ENCODE assay signal across 9 cellular contexts in the genomic region with DNA sequence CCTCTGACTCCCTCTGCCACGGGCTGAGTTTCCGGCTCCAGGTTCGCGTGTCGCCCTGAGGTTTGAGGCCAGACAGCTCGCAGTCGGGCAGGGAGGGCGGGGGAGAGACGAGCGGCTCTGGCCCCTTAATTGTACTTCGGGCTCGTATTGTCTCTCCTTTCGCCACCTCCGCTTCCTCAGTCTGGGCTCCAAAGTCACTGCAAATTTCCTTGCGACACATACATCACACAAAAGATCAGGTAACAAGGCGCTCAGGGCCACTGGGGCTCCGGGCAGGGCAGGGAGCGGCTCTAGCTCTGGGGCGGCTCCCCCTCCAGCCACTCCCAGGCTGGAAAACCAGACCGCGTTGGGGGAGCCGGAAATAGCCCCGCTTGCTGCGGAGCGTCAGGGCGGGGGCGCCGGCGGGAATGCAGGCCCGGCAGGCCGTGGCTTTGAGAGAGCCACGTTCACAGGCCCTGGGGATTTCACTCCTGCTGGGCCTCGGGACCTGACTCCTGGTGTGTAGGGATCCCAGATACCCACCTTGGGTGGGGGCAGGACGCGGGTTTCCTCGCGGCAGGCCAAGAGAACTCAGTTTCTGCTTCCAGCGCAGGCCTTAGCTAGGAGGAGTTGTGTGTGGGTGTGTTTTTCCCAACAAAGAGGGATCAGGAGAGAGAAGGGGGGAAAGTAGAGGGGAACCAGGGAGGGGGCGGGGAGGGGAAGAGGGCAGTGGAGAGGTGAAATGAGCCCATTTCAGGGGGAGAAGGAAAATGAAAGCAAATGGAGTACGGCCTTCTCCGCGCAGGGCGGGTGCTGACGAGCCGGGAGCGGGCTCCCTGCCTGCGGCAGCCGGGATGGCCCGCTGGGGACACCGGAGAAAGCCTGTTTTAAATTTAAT. TPM values are rescaled to one million over a fixed set of nuclear protein-coding genes. Genes with fewer than 3 reads are reported as not detected.
DNase-seq lines count a peak whose midpoint lies in the region; ATAC-seq and TF ChIP-seq lines count a peak whose summit lies in the region.
"Had no signal": no experiment of that assay in that cellular context is flagged by ENCODE, and none has a peak within 500 bp of the region (broad histone marks: within the 10 kb centered on the region; RNA-seq: fewer than 3 reads in every experiment).

No MANE protein-coding gene starts in this region.

- H3K4me1 Mint-ChIP-seq in Calu3 (ENCODE audit: low read depth, unreplicated experiment) = peaks cover 32% of the 10 kb centered on the region

- H3F3A ChIP-seq in Loucy (ENCODE audit: low read depth) = no peaks in the 10 kb centered on the region

- H3K4me3 ChIP-seq in Loucy (ENCODE audit: low read length, poor library complexity, severe bottlenecking) (peak overlapping the region; percentile 82), adipocyte (ENCODE audit: low read length) (peak overlapping the region; percentile 94), tibial artery (peak overlapping the region; percentile 64 to 76)

- H3K36me3 ChIP-seq in Loucy (ENCODE audit: insufficient read depth, low read length) = no peaks in the 10 kb centered on the region
- H3K36me3 ChIP-seq in adipocyte (ENCODE audit: control insufficient read depth, insufficient read depth, low read length, severe bottlenecking) = no peaks in the 10 kb centered on the region
- no peaks in the 10 kb centered on the region for H3K36me3 ChIP-seq in tibial artery

- peaks cover 4% of the 10 kb centered on the region for H4K20me1 ChIP-seq in Loucy (ENCODE audit: insufficient read depth, low read length, poor library complexity, severe bottlenecking)

- H3K27me3 Mint-ChIP-seq in Calu3 (ENCODE audit: unreplicated experiment) = peaks cover 89% of the 10 kb centered on the region

- peak overlapping the region; percentile 64 for H3K4me3 Mint-ChIP-seq in Calu3 (ENCODE audit: low read depth, unreplicated experiment)

- peaks cover 26% of the 10 kb centered on the region for H3K36me3 Mint-ChIP-seq in Calu3 (ENCODE audit: insufficient read depth, unreplicated experiment)

- peak overlapping the region; percentile 84 for H3K4me2 ChIP-seq in Loucy (ENCODE audit: low read depth, low read length, poor library complexity, severe bottlenecking)

- CTCF ChIA-PET in Calu3 (lab: Charles Lee) = interaction anchor here (0.6 to 0.7 kb wide), 4 partner anchors 13 to 384 kb away, joined by 3 to 6 read pairs (median 6); a partner anchor contains a TSS

- H3K9me3 ChIP-seq in Loucy (ENCODE audit: insufficient read depth, low read depth, low read length) (no peaks in the 10 kb centered on the region), adipocyte (ENCODE audit: control insufficient read depth, low read length) (no peaks in the 10 kb centered on the region), tibial artery (no peaks in the 10 kb centered on the region)

- H3K27ac Mint-ChIP-seq in Calu3 (ENCODE audit: unreplicated experiment) = peak overlapping the region; percentile 59

- peak; percentile 69 for ATAC-seq in left lobe of liver
- ATAC-seq in GM21526 (IDR thresholded peaks at IDR 0.05; ENCODE audit: low FRiP score, unreplicated experiment) = no peak
- ATAC-seq in HG03571 (IDR thresholded peaks at IDR 0.05; ENCODE audit: unreplicated experiment) = no peak

- BruUV-seq in Calu3 (replicated peaks; lab: Mats Ljungman, UMichigan) = no TSS peak

- H3K27me3 ChIP-seq in Loucy (ENCODE audit: insufficient read depth, low read length, poor library complexity, severe bottlenecking) (no peaks in the 10 kb centered on the region), adipocyte (replicated peaks; ENCODE audit: control insufficient read depth, insufficient read depth, low read length) (no peaks in the 10 kb centered on the region), tibial artery (no peaks in the 10 kb centered on the region)

- peaks cover 51% of the 10 kb centered on the region for H3K4me1 ChIP-seq in Loucy (ENCODE audit: insufficient read depth, low read length, poor library complexity, severe bottlenecking)
- peaks cover 61% of the 10 kb centered on the region for H3K4me1 ChIP-seq in adipocyte (ENCODE audit: control insufficient read depth, insufficient read depth, low read length)
- peaks cover 4 to 64% (median 52%) of the 10 kb centered on the region in 4 donors for H3K4me1 ChIP-seq in tibial artery

- no peaks in the 10 kb centered on the region for H3K9me2 ChIP-seq in Loucy (replicated peaks; ENCODE audit: low read depth, low read length)

- H2AFZ ChIP-seq in Loucy (ENCODE audit: low read length) = peak overlapping the region; percentile 78

- DNase-seq in Calu3 (peak; percentile 79), adipocyte (ENCODE audit: low read depth) (no peak), left lobe of liver (ENCODE audit: low spot score) (no peak), tibial artery (peak; percentile 76 to 90), GOT3 (lab: John Stamatoyannopoulos, UW) (no peak)

- peak overlapping the region; percentile 93 to 98 for H3K27ac ChIP-seq in tibial artery

- no peak for TF ChIP-seq CTCF in Calu3 (IDR thresholded peaks at IDR 0.05; ENCODE audit: unreplicated experiment)
- TF ChIP-seq CTCF in Loucy (conservative IDR thresholded peaks at IDR 0.05; ENCODE audit: low read length) = no peak
- TF ChIP-seq CTCF in tibial artery (IDR thresholded peaks at IDR 0.05) = no peak

- H3K9ac ChIP-seq in Loucy (ENCODE audit: low read depth, low read length, poor library complexity, severe bottlenecking) (peak overlapping the region; percentile 97), adipocyte (ENCODE audit: low read length) (peak overlapping the region; percentile 96)

- peaks cover 47% of the 10 kb centered on the region for H3K79me2 ChIP-seq in Loucy (ENCODE audit: insufficient read depth, low read length)

- intact Hi-C loops in Calu3 (cut with micrococcal nuclease; ENCODE audit: unreplicated experiment) (no loop called here), tibial artery (cut with DNase I; ENCODE audit: low total_unique reads) (no loop called here)

- H3K9me3 Mint-ChIP-seq in Calu3 (ENCODE audit: low read depth, unreplicated experiment) = no peaks in the 10 kb centered on the region

RNA-seq across cellular contexts. Expression of a gene that starts 4.4 kb away (rescaled TPM):
- total RNA-seq in Calu3 (2022) (0.42 and 0.54 TPM in 2 replicates), left lobe of liver (not detected)

RNA-seq across cellular contexts. Expression of a gene that starts 10.6 kb away (rescaled TPM):
- total RNA-seq in Calu3 (2022) (0.51 and 0.71 TPM in 2 replicates), left lobe of liver (0.33 TPM)

RNA-seq across cellular contexts. Expression of a gene that starts 13.2 kb away (rescaled TPM):
- total RNA-seq in Calu3 (2022) = 0.24 TPM in 1 of 2 replicates, not detected in the other
- total RNA-seq in left lobe of liver = not detected

RNA-seq across cellular contexts. Expression of a gene that starts 20.8 kb away (rescaled TPM):
- total RNA-seq in Calu3 (2022) (not detected in 2 replicates), left lobe of liver (not detected)
- total RNA-seq: SK-MEL-5 had no signal

RNA-seq across cellular contexts. Expression of a gene that starts 22.6 kb away (rescaled TPM):
- total RNA-seq in Calu3 (2022) = not detected in 2 replicates
- not detected for total RNA-seq in left lobe of liver

Comparison
In these comparisons a context has a peak if more than half of its experiments do, and no peak if none do; other contexts are left out.
1. DNase-seq: peak in Calu3 (single experiment) and tibial artery (2 of 2); none in adipocyte (single experiment), left lobe of liver (single experiment) and GOT3 (single experiment).
2. Peak in every context shown above with its lines, with median percentiles within 50 percentile points of each other: H3K4me3 ChIP-seq.